21 cellular contexts compared by ENCODE assay signal in the genomic region with DNA sequence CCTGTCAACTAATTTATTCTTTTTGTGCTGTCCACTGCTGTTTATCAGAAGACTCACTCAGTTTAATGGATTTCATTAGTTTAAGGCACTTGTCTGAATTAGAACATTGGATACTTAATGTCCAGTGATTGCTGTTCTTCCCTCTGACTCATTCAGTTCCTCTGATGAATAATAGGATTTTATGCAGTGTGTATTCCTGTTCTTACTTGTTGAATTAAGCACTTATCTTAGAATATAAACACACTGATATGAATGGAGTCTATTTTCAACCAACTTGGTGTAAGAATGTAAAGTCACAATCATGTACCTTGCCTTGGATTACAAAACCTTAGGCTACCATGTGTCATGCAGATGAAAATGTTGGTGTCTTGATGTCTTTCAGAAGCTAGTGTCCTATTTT.
"Had no signal": no experiment of that assay in that cellular context is flagged by ENCODE, and none has a peak within 500 bp of the region (broad histone marks: within the 10 kb centered on the region; RNA-seq: fewer than 3 reads in every experiment).

No MANE protein-coding gene starts in this region.

- H3K9me3 ChIP-seq: gastroesophageal sphincter, heart left ventricle, mucosa of descending colon, prostate gland, right lobe of liver, suprapubic skin, transverse colon, uterus had no signal

- H3K4me3 ChIP-seq: coronary artery, gastroesophageal sphincter, heart left ventricle, mucosa of descending colon, neural progenitor cell, prostate gland, right lobe of liver, smooth muscle cell, suprapubic skin, transverse colon, uterus had no signal

- ATAC-seq: activated CD8-positive, alpha-beta T cell treated with anti-CD3 and anti-CD28 coated beads for 36 hours; gastroesophageal sphincter; heart left ventricle; left ventricle myocardium superior; mucosa of descending colon; right lobe of liver; stimulated activated naive CD8-positive, alpha-beta T cell treated with anti-CD3 and anti-CD28 coated beads, Interleukin-15, amount 100 ng/mL, for 72 hours had no signal

- H3K36me3 ChIP-seq: brain microvascular endothelial cell, gastroesophageal sphincter, heart left ventricle, neural progenitor cell, prostate gland, right lobe of liver, suprapubic skin, transverse colon, uterus had no signal

- H3K27ac ChIP-seq: brain microvascular endothelial cell, coronary artery, gastroesophageal sphincter, heart left ventricle, neural progenitor cell, prostate gland, right lobe of liver, suprapubic skin, transverse colon, uterus had no signal

- H3K27me3 ChIP-seq: brain microvascular endothelial cell, gastroesophageal sphincter, heart left ventricle, neural progenitor cell, right lobe of liver, suprapubic skin, transverse colon, uterus had no signal

- H3K4me1 ChIP-seq: gastroesophageal sphincter, heart left ventricle, neural progenitor cell, prostate gland, right lobe of liver, suprapubic skin, transverse colon, uterus had no signal

- DNase-seq: activated CD4-positive, alpha-beta T cell treated with anti-CD3 and anti-CD28 coated beads, Interleukin-2, amount 10 ng/mL, durations not matched to agents 24 days and 14 days; activated CD8-positive, alpha-beta T cell treated with anti-CD3 and anti-CD28 coated beads for 36 hours; activated naive CD4-positive, alpha-beta T cell treated with anti-CD3 and anti-CD28 coated beads for 36 hours; activated T-cell treated with anti-CD3 and anti-CD28 coated beads, Interleukin-2, amount 50 U/mL, for 24 hours; anterior cingulate cortex; brain microvascular endothelial cell; heart left ventricle; left ventricle myocardium superior; mucosa of descending colon; naive B cell; right lobe of liver; stimulated activated CD4-positive, alpha-beta T cell treated with anti-CD3 and anti-CD28 coated beads, Interleukin-4, amount 100 ng/mL, for 1 hour; stimulated activated naive CD8-positive, alpha-beta T cell treated with anti-CD3 and anti-CD28 coated beads, Interleukin-15, amount 100 ng/mL, for 72 hours; transverse colon; uterus had no signal
